Comparison of ENCODE assay signal across 1 cellular context in genomic region chr22:29480512-29481264, GRCh38.
TF ChIP-seq lines count a peak whose summit lies in the region.

No MANE protein-coding gene starts in this region.

TF ChIP-seq in K562, 482 proteins besides CTCF, POLR2A, EP300 and RAD21 (continued from another document and continues in another):
- TF ChIP-seq ATF3 (IDR thresholded peaks at IDR 0.05) (no peak), ATF3 (CRISPR knock-in tag; conservative IDR thresholded peaks at IDR 0.05) (no peak), PCBP1 (IDR thresholded peaks at IDR 0.05; ENCODE audit: low read depth, low read length, poor library complexity, severe bottlenecking) (no peak), ZNF311 (CRISPR knock-in tag; IDR thresholded peaks at IDR 0.05) (no peak), MGA (IDR thresholded peaks at IDR 0.05) (peak; percentile 83), SMAD3 (CRISPR knock-in tag; conservative IDR thresholded peaks at IDR 0.05) (no peak), MAFK (IDR thresholded peaks at IDR 0.05; ENCODE audit: low read length) (no peak), DNMT1 (IDR thresholded peaks at IDR 0.05) (no peak), SIN3B (IDR thresholded peaks at IDR 0.05; ENCODE audit: low read depth) (0 out of 2 replicates have a peak, but pooled peaks have one; percentile 14), TRIM24 (IDR thresholded peaks at IDR 0.05) (no peak), SIRT6 (IDR thresholded peaks at IDR 0.05; ENCODE audit: low read depth, low read length) (no peak), CXXC5 (CRISPR knock-in tag; IDR thresholded peaks at IDR 0.05) (peak; percentile 75), KDM4B (IDR thresholded peaks at IDR 0.05; ENCODE audit: borderline replicate concordance in 2 of 2, low read depth in 1 of 2) (no peak), WHSC1 (IDR thresholded peaks at IDR 0.05; ENCODE audit: low read length) (no peak), BRD4 (IDR thresholded peaks at IDR 0.05) (no peak), ZNF124 (CRISPR knock-in tag; IDR thresholded peaks at IDR 0.05) (no peak), RREB1 (CRISPR knock-in tag; IDR thresholded peaks at IDR 0.05) (no peak), MLX (CRISPR knock-in tag; conservative IDR thresholded peaks at IDR 0.05) (no peak; a peak in 1 of 4 replicates), ELK3 (CRISPR knock-in tag; IDR thresholded peaks at IDR 0.05) (no peak), ARNT (IDR thresholded peaks at IDR 0.05) (no peak), NR3C1 (CRISPR knock-in tag; IDR thresholded peaks at IDR 0.05) (peak; percentile 95), CREB3 (tag; conservative IDR thresholded peaks at IDR 0.05; ENCODE audit: low read depth) (no peak), NR2C2 (CRISPR knock-in tag; IDR thresholded peaks at IDR 0.05) (peak; percentile 72), NR2C2 (tag; IDR thresholded peaks at IDR 0.05) (peak; percentile 93), FOXK1 (CRISPR knock-in tag; IDR thresholded peaks at IDR 0.05; ENCODE audit: borderline replicate concordance) (no peak), ZKSCAN8 (CRISPR knock-in tag; IDR thresholded peaks at IDR 0.05) (no peak), CHAMP1 (IDR thresholded peaks at IDR 0.05) (no peak), HOMEZ (CRISPR knock-in tag; IDR thresholded peaks at IDR 0.05) (no peak), RBM17 (IDR thresholded peaks at IDR 0.05; ENCODE audit: borderline replicate concordance, low read depth, low read length) (no peak), PRMT5 (CRISPR knock-in tag; IDR thresholded peaks at IDR 0.05) (no peak), YY1 (IDR thresholded peaks at IDR 0.05; ENCODE audit: borderline replicate concordance in 1 of 3, control insufficient read depth in 1 of 3, extremely low read depth in 1 of 3, insufficient read depth in 3 of 3, insufficient read length in 1 of 3, insufficient replicate concordance in 2 of 3, low read depth in 1 of 3, low read length in 2 of 3) (no peak)
